In genomic region chr11:113189909-113190667, GRCh38 we compare ENCODE assay signal across 11 cellular contexts.
DNase-seq lines count a peak whose midpoint lies in the region; ATAC-seq, FAIRE-seq and TF ChIP-seq lines count a peak whose summit lies in the region.
"Had no signal": no experiment of that assay in that cellular context is flagged by ENCODE, and none has a peak within 500 bp of the region (broad histone marks: within the 10 kb centered on the region; RNA-seq: fewer than 3 reads in every experiment).

No MANE protein-coding gene starts in this region.

- H3K4me1 ChIP-seq in keratinocyte (ENCODE audit: control insufficient read depth, extremely low read depth, insufficient read depth, low read length), result peaks cover 23% of the 10 kb centered on the region
- H3K4me1 ChIP-seq: colonic mucosa had no signal

- H3K36me3 ChIP-seq in keratinocyte (ENCODE audit: control insufficient read depth in 2 of 2, extremely low read depth in 1 of 2, insufficient read depth in 2 of 2, low read length in 2 of 2), result no peaks in the 10 kb centered on the region
- H3K36me3 ChIP-seq: colonic mucosa had no signal

- H2AFZ ChIP-seq in keratinocyte (ENCODE audit: control insufficient read depth, low read length), result peak overlapping the region; percentile 67

- peak; percentile 92 for DNase-seq in A172 (ENCODE audit: low spot score)
- DNase-seq in LHCN-M2 (ENCODE audit: low read depth), result peak; percentile 99
- DNase-seq in astrocyte of the hippocampus (ENCODE audit: low read depth, low spot score), result peak; percentile 31
- DNase-seq in keratinocyte (ENCODE audit: low read depth, low spot score), result peak; percentile 94
- DNase-seq in GM10248 (ENCODE audit: extremely low spot score), result no peak
- DNase-seq: colonic mucosa; stimulated activated CD4-positive, alpha-beta T cell treated with anti-CD3 and anti-CD28 coated beads, Interleukin-15, amount 100 ng/mL, for 24 hours had no signal

- H3K9ac ChIP-seq in keratinocyte (ENCODE audit: control insufficient read depth, extremely low read depth, insufficient read depth, low read length), result peak overlapping the region; percentile 64
- H3K9ac ChIP-seq: KMS-11 had no signal

- ATAC-seq in GM18517 (IDR thresholded peaks at IDR 0.05; ENCODE audit: unreplicated experiment) (no peak), GM18502 (IDR thresholded peaks at IDR 0.05; ENCODE audit: poor library complexity, unreplicated experiment) (no peak), GM21423 (IDR thresholded peaks at IDR 0.05; ENCODE audit: unreplicated experiment) (no peak)

- peak overlapping the region in 2 of 3 experiments; percentile 28 to 30 for H3K4me3 ChIP-seq in keratinocyte (ENCODE audit: control insufficient read depth in 2 of 3, extremely low read depth in 1 of 3, insufficient read depth in 2 of 3, low read depth in 1 of 3, low read length in 3 of 3)
- H3K4me3 ChIP-seq: colonic mucosa had no signal

- POLR2A ChIA-PET in GM10248 (lab: Yijun Ruan, JAX), result no interaction called here

- TF ChIP-seq CTCF in keratinocyte (optimal IDR thresholded peaks at IDR 0.05 in 1 of 3, IDR thresholded peaks at IDR 0.05 in 1 of 3, conservative IDR thresholded peaks at IDR 0.05 in 1 of 3; ENCODE audit: extremely low read depth in 1 of 3, insufficient read depth in 2 of 3, low read length in 3 of 3), result peak in 1 of 3 experiments; percentile 25
- no peak for TF ChIP-seq CTCF in GM10248 (IDR thresholded peaks at IDR 0.05; ENCODE audit: control extremely low read depth, extremely low read depth, low read depth, missing control alignments)

- dilution Hi-C loops in keratinocyte (cut with MboI; ENCODE audit: extremely low pct_ligation_motif_present, low sequenced_read_pairs), result no loop called here

- no peaks in the 10 kb centered on the region for H3K79me2 ChIP-seq in keratinocyte (ENCODE audit: control insufficient read depth, insufficient read depth, low read length)

- CTCF ChIA-PET in GM10248 (lab: Yijun Ruan, JAX), result no interaction called here

- H3K27ac ChIP-seq in keratinocyte (ENCODE audit: control insufficient read depth, insufficient read depth, low read length), result peak overlapping the region; percentile 91
- H3K27ac ChIP-seq: colonic mucosa, KMS-11 had no signal

- H3K27me3 ChIP-seq in keratinocyte (ENCODE audit: control insufficient read depth, extremely low read depth, insufficient read depth, low read length), result no peaks in the 10 kb centered on the region
- H3K27me3 ChIP-seq: colonic mucosa had no signal

- no peaks in the 10 kb centered on the region for H4K20me1 ChIP-seq in keratinocyte (ENCODE audit: control insufficient read depth, extremely low read depth, insufficient read depth, low read length)

- no peaks in the 10 kb centered on the region for H3K9me1 ChIP-seq in keratinocyte (ENCODE audit: control insufficient read depth, extremely low read depth, insufficient read depth, low read length)

- no peaks in the 10 kb centered on the region for H3K9me3 ChIP-seq in keratinocyte (ENCODE audit: control insufficient read depth, low read depth, low read length)
- H3K9me3 ChIP-seq: colonic mucosa had no signal

- peak overlapping the region; percentile 76 for H3K4me2 ChIP-seq in keratinocyte (ENCODE audit: control insufficient read depth, extremely low read depth, insufficient read depth, low read depth, low read length)
- H3K4me2 ChIP-seq: KMS-11 had no signal

- FAIRE-seq in keratinocyte (lab: Jason Lieb, UNC), result peak; percentile 96
